ENCODE assay signal across 8 cellular contexts in the genomic region with DNA sequence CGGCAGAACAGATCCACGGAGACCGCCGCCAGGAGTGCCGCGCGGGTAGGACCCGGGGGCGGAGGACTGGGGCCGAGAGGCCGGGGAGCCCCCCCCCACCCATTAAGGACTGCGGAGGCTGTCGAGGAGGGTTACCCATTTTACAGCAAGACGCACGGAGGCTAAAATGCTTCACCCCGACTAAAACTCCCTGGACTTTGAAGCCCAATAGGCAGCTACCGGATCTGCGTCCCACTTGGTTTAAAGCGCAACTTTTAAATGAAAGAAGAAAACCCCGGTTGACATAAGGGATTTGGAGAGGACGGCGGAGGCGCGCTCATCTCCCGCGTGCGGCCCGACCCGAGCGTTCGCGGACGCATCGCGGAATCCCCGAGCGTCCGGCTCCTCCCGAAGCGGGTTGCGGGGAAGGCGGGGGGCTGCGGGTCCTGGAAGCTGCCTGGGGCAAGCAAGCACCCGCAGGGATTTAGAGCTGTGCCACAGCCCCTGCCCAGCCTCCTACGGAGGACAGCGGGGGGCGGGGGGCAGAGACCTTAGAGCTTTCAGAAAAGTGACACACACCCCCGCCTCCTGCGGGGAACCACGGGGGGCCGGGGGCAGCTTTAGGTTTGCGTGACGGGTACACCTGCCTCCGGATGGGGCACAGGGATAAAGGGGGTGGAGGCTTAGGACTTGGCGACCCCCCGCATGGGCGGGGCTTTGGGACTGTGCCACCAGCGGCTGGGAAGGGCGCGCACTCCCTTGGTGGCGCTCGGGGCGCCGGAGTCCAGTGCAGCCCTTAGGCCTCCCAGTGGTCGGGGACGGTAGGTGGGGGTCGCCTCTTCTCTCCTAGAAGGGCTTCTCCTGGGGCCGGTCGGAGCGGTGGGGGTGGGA. TPM values are rescaled to one million over a fixed set of nuclear protein-coding genes. Genes with fewer than 3 reads are reported as not detected.
DNase-seq lines count a peak whose midpoint lies in the region; ATAC-seq lines count a peak whose summit lies in the region.

No MANE protein-coding gene starts in this region.

- H3K9me3 ChIP-seq in BLaER1 (peaks cover 25% of the 10 kb centered on the region), ectodermal cell (ENCODE audit: control insufficient read depth, low read length) (peaks cover 4% of the 10 kb centered on the region), muscle layer of duodenum (ENCODE audit: control insufficient read depth in 1 of 2, low read length in 2 of 2) (no peaks in the 10 kb centered on the region)

- no peaks in the 10 kb centered on the region for H3K9me3 Mint-ChIP-seq in activated CD4-positive, alpha-beta memory T cell treated with anti-CD3 and anti-CD28 coated beads for 36 hours

- CTCF ChIA-PET in activated CD4-positive, alpha-beta memory T cell treated with anti-CD3 and anti-CD28 coated beads for 36 hours (lab: Charles Lee), result interaction anchor here (6.5 kb wide), 1 partner anchor 170 kb away, joined by 111 read pairs; no protein-coding TSS in a partner anchor

- H3K27me3 ChIP-seq in BLaER1, result peaks cover 56% of the 10 kb centered on the region
- H3K27me3 ChIP-seq in ectodermal cell (ENCODE audit: control insufficient read depth, insufficient read depth, low read length, poor library complexity, severe bottlenecking), result peaks cover 27% of the 10 kb centered on the region
- peaks cover 27% of the 10 kb centered on the region for H3K27me3 ChIP-seq in muscle layer of duodenum (ENCODE audit: low read depth, low read length)

- peaks cover 10% of the 10 kb centered on the region for H3K4me1 Mint-ChIP-seq in activated CD4-positive, alpha-beta memory T cell treated with anti-CD3 and anti-CD28 coated beads for 36 hours (ENCODE audit: low read depth)

- H3K27ac Mint-ChIP-seq in activated CD4-positive, alpha-beta memory T cell treated with anti-CD3 and anti-CD28 coated beads for 36 hours, result no peak overlapping the region

- intact Hi-C loops in activated CD4-positive, alpha-beta memory T cell treated with anti-CD3 and anti-CD28 coated beads for 36 hours (cut with micrococcal nuclease), result no loop called here

- no peaks in the 10 kb centered on the region for H3K36me3 Mint-ChIP-seq in activated CD4-positive, alpha-beta memory T cell treated with anti-CD3 and anti-CD28 coated beads for 36 hours

- peaks cover 25% of the 10 kb centered on the region for H4K20me1 ChIP-seq in BLaER1

- peaks cover 61% of the 10 kb centered on the region for H3K4me1 ChIP-seq in BLaER1
- peaks cover 12% of the 10 kb centered on the region for H3K4me1 ChIP-seq in ectodermal cell (ENCODE audit: control insufficient read depth, insufficient read depth, low read length)
- H3K4me1 ChIP-seq in muscle layer of duodenum (ENCODE audit: control insufficient read depth in 1 of 2, insufficient read depth in 2 of 2, low read length in 2 of 2), result peaks cover 6 to 18% of the 10 kb centered on the region in 2 donors

- ATAC-seq in GM21786 (IDR thresholded peaks at IDR 0.05; ENCODE audit: unreplicated experiment) (no peak), HG02610 (IDR thresholded peaks at IDR 0.05; ENCODE audit: unreplicated experiment) (no peak)

- H3K9ac ChIP-seq in BLaER1, result 0 out of 2 replicates have a peak overlapping the region, but pooled peaks have one; percentile 19

- H3K36me3 ChIP-seq in BLaER1, result peaks cover 24% of the 10 kb centered on the region
- peaks cover 29% of the 10 kb centered on the region for H3K36me3 ChIP-seq in ectodermal cell (ENCODE audit: control insufficient read depth, insufficient read depth, low read length)
- no peaks in the 10 kb centered on the region for H3K36me3 ChIP-seq in muscle layer of duodenum (ENCODE audit: control insufficient read depth in 1 of 2, insufficient read depth in 2 of 2, low read length in 2 of 2)

- no peak overlapping the region for H3K4me3 Mint-ChIP-seq in activated CD4-positive, alpha-beta memory T cell treated with anti-CD3 and anti-CD28 coated beads for 36 hours

- H3K4me3 ChIP-seq in BLaER1 (peak overlapping the region; percentile 75), ectodermal cell (ENCODE audit: insufficient read depth, low read depth, low read length) (peak overlapping the region; percentile 62), muscle layer of duodenum (ENCODE audit: low read depth in 1 of 2, low read length in 2 of 2) (peak overlapping the region; percentile 18 to 53)
- H3K4me3 ChIP-seq in Jurkat, Clone E6-1 (ENCODE audit: low read length), result peak overlapping the region; percentile 42

- peaks cover 41% of the 10 kb centered on the region for H3K27me3 Mint-ChIP-seq in activated CD4-positive, alpha-beta memory T cell treated with anti-CD3 and anti-CD28 coated beads for 36 hours

- 2% methylated on average over 70 of the region's 70 CpGs for WGBS in ectodermal cell, 2 experiments

- POLR2A ChIA-PET in activated CD4-positive, alpha-beta memory T cell treated with anti-CD3 and anti-CD28 coated beads for 36 hours (lab: Charles Lee), result no interaction called here

- H3K4me2 ChIP-seq in BLaER1, result peak overlapping the region; percentile 96

- no peak for DNase-seq in Jurkat, Clone E6-1 (ENCODE audit: low read depth, low spot score)
- DNase-seq in activated CD4-positive, alpha-beta memory T cell treated with anti-CD3 and anti-CD28 coated beads for 36 hours, result no peak
- no peak for DNase-seq in NCI-H2029 (lab: John Stamatoyannopoulos, UW)

- H3K27ac ChIP-seq in BLaER1 (no peak overlapping the region), ectodermal cell (ENCODE audit: insufficient read depth, low read depth, low read length, poor library complexity, severe bottlenecking) (no peak overlapping the region), muscle layer of duodenum (ENCODE audit: low read length) (no peak overlapping the region)

RNA-seq across cellular contexts. Expression of a gene that starts 0.8 kb away (rescaled TPM):
- polyA plus RNA-seq in Jurkat, Clone E6-1 (2012; ENCODE audit: insufficient read depth, insufficient read length), result 1.8 TPM
- polyA plus RNA-seq in ectodermal cell (2013, experiment 1 of 4), result 27.5 TPM
- 39.8 TPM for polyA plus RNA-seq in ectodermal cell (2013, experiment 2 of 4)
- polyA plus RNA-seq in ectodermal cell (2013, experiment 3 of 4), result 32.8 TPM
- 38.3 TPM for polyA plus RNA-seq in ectodermal cell (2013, experiment 4 of 4)
- total RNA-seq in activated CD4-positive, alpha-beta memory T cell treated with anti-CD3 and anti-CD28 coated beads for 36 hours, result under 1 TPM; 0.24 to 0.36 TPM
